ENCODE assay signal across 7 cellular contexts in the genomic region with DNA sequence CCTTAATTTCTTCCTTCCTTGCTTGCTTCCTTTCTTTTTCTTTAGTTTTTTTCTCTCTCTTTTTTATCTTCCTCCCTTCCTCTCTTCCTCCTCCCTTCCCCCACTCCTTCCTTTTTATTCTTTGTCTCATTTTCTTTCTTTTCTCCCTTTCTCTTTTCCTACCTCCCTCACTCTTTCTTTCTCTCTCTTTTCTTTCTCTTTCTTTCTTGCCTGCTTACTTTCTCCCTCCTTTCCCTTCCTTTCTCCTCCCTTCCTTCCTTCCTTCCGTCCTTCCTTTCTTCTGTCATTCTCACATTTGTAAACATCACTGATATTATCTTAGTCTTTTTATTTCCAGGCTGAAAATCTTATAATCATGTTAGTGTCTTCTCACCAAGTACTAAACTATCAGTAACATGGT. TPM values are rescaled to one million over a fixed set of nuclear protein-coding genes. Genes with fewer than 3 reads are reported as not detected.
"Had no signal": no experiment of that assay in that cellular context is flagged by ENCODE, and none has a peak within 500 bp of the region (broad histone marks: within the 10 kb centered on the region; RNA-seq: fewer than 3 reads in every experiment).

No MANE protein-coding gene starts in this region.

- H3K4me3 Mint-ChIP-seq: GM23338, H9 had no signal

- H3K9me3 Mint-ChIP-seq: GM23338, H9 had no signal

- DNase-seq: H9, HCEC 1CT, IMR-90, KG1 had no signal

- H3K27ac Mint-ChIP-seq: GM23338, H9 had no signal

- H3K4me3 ChIP-seq: GM23338, K562 had no signal

- ATAC-seq: GM23338, K562 had no signal

RNA-seq across cellular contexts. Expression of a gene that starts 38.8 kb away (rescaled TPM):
- total RNA-seq: HT-29, K562 had no signal
